28 cellular contexts compared by ENCODE assay signal in genomic region chr3:80007522-80007921, GRCh38.
"Had no signal": no experiment of that assay in that cellular context is flagged by ENCODE, and none has a peak within 500 bp of the region (broad histone marks: within the 10 kb centered on the region; RNA-seq: fewer than 3 reads in every experiment).

No MANE protein-coding gene starts in this region.

- H3K4me1 ChIP-seq: neural progenitor cell, parathyroid adenoma, psoas muscle, spleen, suprapubic skin, testis, tibial artery, transverse colon, upper lobe of right lung, uterus had no signal

- ATAC-seq: natural killer cell; psoas muscle; right cardiac atrium; sciatic nerve; stimulated activated memory B cell treated with anti-CD40 and anti-IgM and Interleukin-4, amounts not matched to agents 10 μg/mL and 1 μg/mL and 100 μg/mL, for 72 hours; stimulated activated naive CD8-positive, alpha-beta T cell treated with anti-CD3 and anti-CD28 coated beads, Interleukin-15, amount 100 ng/mL, for 72 hours; stimulated activated naive CD8-positive, alpha-beta T cell treated with anti-CD3 and anti-CD28 coated beads, Interleukin-15, Interleukin-2, amounts not matched to agents 100 U/mL and 50 U/mL, for 24 hours; upper lobe of right lung had no signal

- DNase-seq: natural killer cell; occipital lobe; ovary; posterior cingulate gyrus; psoas muscle; right cardiac atrium; spleen; stimulated activated CD4-positive, alpha-beta T cell treated with anti-CD3 and anti-CD28 coated beads, Interleukin-12 subunit alpha, Interleukin-12 subunit beta, amount 100 ng/mL, for 4 hours; stimulated activated CD4-positive, alpha-beta T cell treated with anti-CD3 and anti-CD28 coated beads, Interleukin-1b, Interleukin-23, amount 100 ng/mL, for 48 hours; stimulated activated CD4-positive, alpha-beta T cell treated with anti-CD3 and anti-CD28 coated beads, Interleukin-4, amount 100 ng/mL, for 1 hour; stimulated activated CD4-positive, alpha-beta T cell treated with anti-CD3 and anti-CD28 coated beads, Interleukin-4, amount 100 ng/mL, for 4 hours; stimulated activated CD8-positive, alpha-beta memory T cell treated with anti-CD3 and anti-CD28 coated beads, Interleukin-4, amount 100 ng/mL, for 48 hours; stimulated activated naive CD4-positive, alpha-beta T cell; stimulated activated naive CD8-positive, alpha-beta T cell treated with anti-CD3 and anti-CD28 coated beads, Interleukin-15, amount 100 ng/mL, for 72 hours; stimulated activated naive CD8-positive, alpha-beta T cell treated with anti-CD3 and anti-CD28 coated beads, Interleukin-15, Interleukin-2, amounts not matched to agents 100 U/mL and 50 U/mL, for 24 hours; substantia nigra; testis; tibial artery; transverse colon; upper lobe of right lung; uterus had no signal

- H3K4me3 ChIP-seq: neural progenitor cell, ovary, psoas muscle, skin epidermis, smooth muscle cell, spleen, suprapubic skin, testis, tibial artery, transverse colon, upper lobe of right lung, uterus had no signal

- H3K27ac ChIP-seq: neural progenitor cell, ovary, parathyroid adenoma, psoas muscle, skin epidermis, spleen, suprapubic skin, testis, tibial artery, transverse colon, upper lobe of right lung, uterus had no signal

- H3K9me3 ChIP-seq: ovary, psoas muscle, suprapubic skin, testis, tibial artery, transverse colon, upper lobe of right lung, uterus had no signal

- H3K36me3 ChIP-seq: neural progenitor cell, ovary, spleen, suprapubic skin, tibial artery, transverse colon, upper lobe of right lung, uterus had no signal
